8 cellular contexts compared by ENCODE assay signal in the genomic region with DNA sequence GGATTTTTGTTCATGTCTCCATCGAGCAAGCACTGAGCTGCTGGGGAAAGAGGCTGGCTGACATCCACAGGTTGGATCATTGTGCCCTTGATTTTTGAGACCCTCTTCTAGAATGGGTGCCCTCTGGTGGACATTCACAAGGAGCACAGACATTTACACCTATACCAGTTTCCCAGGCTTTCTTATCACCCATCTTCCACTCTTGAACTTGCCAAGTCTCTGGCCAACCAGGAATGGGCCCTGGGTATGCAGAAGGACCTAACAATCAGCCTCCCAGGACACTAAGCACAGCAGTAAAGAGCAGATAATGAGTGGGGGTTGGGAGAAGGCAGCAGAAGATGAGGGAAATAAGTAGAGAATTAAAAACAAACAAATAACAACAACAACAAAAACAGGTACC. TPM values are rescaled to one million over a fixed set of nuclear protein-coding genes. Genes with fewer than 3 reads are reported as not detected.
DNase-seq lines count a peak whose midpoint lies in the region; ATAC-seq and TF ChIP-seq lines count a peak whose summit lies in the region.

No MANE protein-coding gene starts in this region.

- peak; percentile 75 for DNase-seq in EL
- peak; percentile 78 for DNase-seq in NCI-H2171 (lab: John Stamatoyannopoulos, UW)
- peak; percentile 65 for DNase-seq in WERI-Rb-1
- DNase-seq in colonic mucosa: peak; percentile 33
- DNase-seq in lower lobe of right lung: no peak
- DNase-seq in stimulated activated naive B cell treated with anti-CD40 and anti-IgM and Interleukin-4, amounts not matched to agents 10 μg/mL and 1 μg/mL and 100 μg/mL, for 72 hours: peak; percentile 20

- H3K4me1 ChIP-seq in colonic mucosa (no peaks in the 10 kb centered on the region), lower lobe of right lung (peaks cover 4% of the 10 kb centered on the region)

- H3K27me3 ChIP-seq in WERI-Rb-1 (ENCODE audit: insufficient read depth, low read depth, severe bottlenecking) (no peaks in the 10 kb centered on the region), colonic mucosa (no peaks in the 10 kb centered on the region), lower lobe of right lung (ENCODE audit: low read depth) (no peaks in the 10 kb centered on the region)

- H3K27me3 Mint-ChIP-seq in stimulated activated naive B cell treated with anti-CD40 and anti-IgM and Interleukin-4, amounts not matched to agents 10 μg/mL and 1 μg/mL and 100 μg/mL, for 72 hours: no peaks in the 10 kb centered on the region

- H3K4me1 Mint-ChIP-seq in stimulated activated naive B cell treated with anti-CD40 and anti-IgM and Interleukin-4, amounts not matched to agents 10 μg/mL and 1 μg/mL and 100 μg/mL, for 72 hours: peaks cover 12 to 31% of the 10 kb centered on the region in 2 donors

- H3K9me3 ChIP-seq in WERI-Rb-1 (ENCODE audit: severe bottlenecking) (no peaks in the 10 kb centered on the region), colonic mucosa (no peaks in the 10 kb centered on the region), lower lobe of right lung (no peaks in the 10 kb centered on the region)

- TF ChIP-seq CTCF in WERI-Rb-1 (IDR thresholded peaks at IDR 0.05; ENCODE audit: low read depth, low read length): peak; percentile 77
- peak; percentile 63 for TF ChIP-seq CTCF in colonic mucosa (IDR thresholded peaks at IDR 0.05)
- peak; percentile 61 for TF ChIP-seq CTCF in lower lobe of right lung (IDR thresholded peaks at IDR 0.05)

- H3K4me3 Mint-ChIP-seq in stimulated activated naive B cell treated with anti-CD40 and anti-IgM and Interleukin-4, amounts not matched to agents 10 μg/mL and 1 μg/mL and 100 μg/mL, for 72 hours: no peak overlapping the region

- intact Hi-C loops in colonic mucosa (cut with DNase I) (no loop called here), lower lobe of right lung (cut with DNase I) (no loop called here)

- no peaks in the 10 kb centered on the region for H3K9me3 Mint-ChIP-seq in stimulated activated naive B cell treated with anti-CD40 and anti-IgM and Interleukin-4, amounts not matched to agents 10 μg/mL and 1 μg/mL and 100 μg/mL, for 72 hours

- H3K27ac ChIP-seq in WERI-Rb-1 (no peak overlapping the region), colonic mucosa (no peak overlapping the region), lower lobe of right lung (no peak overlapping the region)

- no peak overlapping the region for H3K9ac ChIP-seq in colonic mucosa (ENCODE audit: low read depth in 2 of 2, low read length in 2 of 2)

- no peak overlapping the region for H3K27ac Mint-ChIP-seq in stimulated activated naive B cell treated with anti-CD40 and anti-IgM and Interleukin-4, amounts not matched to agents 10 μg/mL and 1 μg/mL and 100 μg/mL, for 72 hours

- H3K4me3 ChIP-seq in WERI-Rb-1 (ENCODE audit: low read depth, low read length) (no peak overlapping the region), colonic mucosa (no peak overlapping the region), lower lobe of right lung (no peak overlapping the region)

- no peaks in the 10 kb centered on the region for H3K36me3 ChIP-seq in WERI-Rb-1
- H3K36me3 ChIP-seq in colonic mucosa: no peaks in the 10 kb centered on the region
- no peaks in the 10 kb centered on the region for H3K36me3 ChIP-seq in lower lobe of right lung

- peak; percentile 64 for ATAC-seq in HG02678 (IDR thresholded peaks at IDR 0.05; ENCODE audit: unreplicated experiment)
- ATAC-seq in lower lobe of right lung: peak; percentile 82 to 83
- peak; percentile 82 to 87 for ATAC-seq in stimulated activated naive B cell treated with anti-CD40 and anti-IgM and Interleukin-4, amounts not matched to agents 10 μg/mL and 1 μg/mL and 100 μg/mL, for 72 hours (replicated peaks)
- no peak for ATAC-seq in HG02852 (IDR thresholded peaks at IDR 0.05; ENCODE audit: unreplicated experiment)

- no peaks in the 10 kb centered on the region for H3K36me3 Mint-ChIP-seq in stimulated activated naive B cell treated with anti-CD40 and anti-IgM and Interleukin-4, amounts not matched to agents 10 μg/mL and 1 μg/mL and 100 μg/mL, for 72 hours

RNA-seq across cellular contexts. Expression of a gene that starts 5.7 kb away (rescaled TPM):
- 10 to 100 TPM; 21.5 to 28.0 TPM for total RNA-seq in colonic mucosa
- total RNA-seq in lower lobe of right lung: 35.4 TPM

RNA-seq across cellular contexts. Expression of a gene that starts 22.9 kb away (rescaled TPM):
- total RNA-seq in colonic mucosa (10 to 100 TPM; 19.5 to 19.7 TPM), lower lobe of right lung (12.3 TPM)
